8 cellular contexts compared by ENCODE assay signal in genomic region chr1:31815752-31816484, GRCh38. TPM values are rescaled to one million over a fixed set of nuclear protein-coding genes. Genes with fewer than 3 reads are reported as not detected.
A peak's percentile ranks its signal among the peaks of the same experiment; 100 is the strongest.
DNase-seq lines count a peak whose midpoint lies in the region; TF ChIP-seq lines count a peak whose summit lies in the region.

Gene SPOCD1 (minus strand): TSS chr1:31816022. CDS start chr1:31815333, 689 bp downstream.

- no peak within 1 kb of the TSS for H3K4me2 ChIP-seq in Loucy (ENCODE audit: low read depth, low read length, poor library complexity, severe bottlenecking)

- H3F3A ChIP-seq in Loucy (ENCODE audit: low read depth) = no peaks in the 10 kb centered on the region

- TF ChIP-seq POLR2A in spleen (IDR thresholded peaks at IDR 0.05) = no peak

- H3K36me3 ChIP-seq in Loucy (ENCODE audit: insufficient read depth, low read length) = no peaks in the 10 kb centered on the region
- H3K36me3 ChIP-seq in ascending aorta = no peaks in the 10 kb centered on the region
- no peaks in the 10 kb centered on the region for H3K36me3 ChIP-seq in spleen

- TF ChIP-seq CTCF in Loucy (conservative IDR thresholded peaks at IDR 0.05; ENCODE audit: low read length) (peak; percentile 59), ascending aorta (IDR thresholded peaks at IDR 0.05) (peak; percentile 57 to 74 (median 63)), spleen (IDR thresholded peaks at IDR 0.05 in 8 of 11, conservative IDR thresholded peaks at IDR 0.05 in 3 of 11) (peak; percentile 62 to 94 (median 77))

- H4K20me1 ChIP-seq in Loucy (ENCODE audit: insufficient read depth, low read length, poor library complexity, severe bottlenecking) = no peaks in the 10 kb centered on the region

- H3K79me2 ChIP-seq in Loucy (ENCODE audit: insufficient read depth, low read length) = no peaks in the 10 kb centered on the region

- peak; percentile 89 for DNase-seq in EL
- DNase-seq in T-helper 9 cell = peak; percentile 73
- peak in 1 of 2 donors; percentile 86 for DNase-seq in ascending aorta (ENCODE audit: low spot score in 2 of 2)
- DNase-seq in iPS DF 19.7 (ENCODE audit: low read depth, low spot score) = peak; percentile 75
- peak; percentile 95 for DNase-seq in spleen
- no peak for DNase-seq in cerebellar cortex (ENCODE audit: low spot score)
- no peak for DNase-seq in pons (ENCODE audit: low spot score)

- no peaks in the 10 kb centered on the region for H3K9me3 ChIP-seq in Loucy (ENCODE audit: insufficient read depth, low read depth, low read length)
- no peaks in the 10 kb centered on the region for H3K9me3 ChIP-seq in ascending aorta
- peaks cover 0 to 5% (median 0%) of the 10 kb centered on the region in 8 donors for H3K9me3 ChIP-seq in spleen

- WGBS in spleen, 5 donors = 53 to 76% (median 65%) methylated on average over 23 of the region's 23 CpGs

- H3K4me1 ChIP-seq in Loucy (ENCODE audit: insufficient read depth, low read length, poor library complexity, severe bottlenecking) (no peaks in the 10 kb centered on the region), ascending aorta (no peaks in the 10 kb centered on the region), spleen (peaks cover 0 to 58% (median 26%) of the 10 kb centered on the region in 6 donors)

- intact Hi-C loops in ascending aorta (cut with DNase I) (loop anchor here (2.0 kb wide), 1 partner anchor 149 kb away; no protein-coding TSS in a partner anchor), spleen (cut with DNase I; ENCODE audit: low total_unique reads) (loop anchor here (5.0 kb wide), 1 partner anchor 146 kb away; no protein-coding TSS in a partner anchor)

- no peak within 1 kb of the TSS for H3K4me3 ChIP-seq in Loucy (ENCODE audit: low read length, poor library complexity, severe bottlenecking)
- H3K4me3 ChIP-seq in ascending aorta = no peak within 1 kb of the TSS
- no peak within 1 kb of the TSS for H3K4me3 ChIP-seq in spleen

- no peak within 1 kb of the TSS for H3K9ac ChIP-seq in Loucy (ENCODE audit: low read depth, low read length, poor library complexity, severe bottlenecking)

- no peak within 1 kb of the TSS for H2AFZ ChIP-seq in Loucy (ENCODE audit: low read length)

- no peak within 1 kb of the TSS for H3K27ac ChIP-seq in ascending aorta
- peak within 1 kb of the TSS in 7 of 8 donors; percentile 19 to 71 (median 44) for H3K27ac ChIP-seq in spleen

- H3K27me3 ChIP-seq in Loucy (ENCODE audit: insufficient read depth, low read length, poor library complexity, severe bottlenecking) (no peaks in the 10 kb centered on the region), ascending aorta (no peaks in the 10 kb centered on the region), spleen (replicated peaks in 1 of 7) (no peaks in the 10 kb centered on the region)

- no peaks in the 10 kb centered on the region for H3K9me2 ChIP-seq in Loucy (replicated peaks; ENCODE audit: low read depth, low read length)

RNA-seq across cellular contexts. Expression of gene SPOCD1, which starts in this region (rescaled TPM):
- total RNA-seq in ascending aorta (30.7 TPM), spleen (1 to 10 TPM; 1.2 to 5.0 (median 4.1) TPM)
- 1 to 10 TPM in 2 of 3 donors, under 1 TPM in 1; 0.74 to 2.0 (median 1.4) TPM for polyA plus RNA-seq in spleen

Comparison
In these comparisons a context has a peak if more than half of its experiments do, and no peak if none do; other contexts are left out.
1. DNase-seq: peak in EL (single experiment), T-helper 9 cell (single experiment), iPS DF 19.7 (single experiment) and spleen (single experiment); none in cerebellar cortex (single experiment) and pons (single experiment).
2. H3K27ac ChIP-seq: peak in spleen (7 of 8); none in ascending aorta (0 of 2).
3. Peak in every context shown above with its lines, with median percentiles within 50 percentile points of each other: CTCF ChIP-seq.